ENCODE assay signal across 9 cellular contexts in the genomic region with DNA sequence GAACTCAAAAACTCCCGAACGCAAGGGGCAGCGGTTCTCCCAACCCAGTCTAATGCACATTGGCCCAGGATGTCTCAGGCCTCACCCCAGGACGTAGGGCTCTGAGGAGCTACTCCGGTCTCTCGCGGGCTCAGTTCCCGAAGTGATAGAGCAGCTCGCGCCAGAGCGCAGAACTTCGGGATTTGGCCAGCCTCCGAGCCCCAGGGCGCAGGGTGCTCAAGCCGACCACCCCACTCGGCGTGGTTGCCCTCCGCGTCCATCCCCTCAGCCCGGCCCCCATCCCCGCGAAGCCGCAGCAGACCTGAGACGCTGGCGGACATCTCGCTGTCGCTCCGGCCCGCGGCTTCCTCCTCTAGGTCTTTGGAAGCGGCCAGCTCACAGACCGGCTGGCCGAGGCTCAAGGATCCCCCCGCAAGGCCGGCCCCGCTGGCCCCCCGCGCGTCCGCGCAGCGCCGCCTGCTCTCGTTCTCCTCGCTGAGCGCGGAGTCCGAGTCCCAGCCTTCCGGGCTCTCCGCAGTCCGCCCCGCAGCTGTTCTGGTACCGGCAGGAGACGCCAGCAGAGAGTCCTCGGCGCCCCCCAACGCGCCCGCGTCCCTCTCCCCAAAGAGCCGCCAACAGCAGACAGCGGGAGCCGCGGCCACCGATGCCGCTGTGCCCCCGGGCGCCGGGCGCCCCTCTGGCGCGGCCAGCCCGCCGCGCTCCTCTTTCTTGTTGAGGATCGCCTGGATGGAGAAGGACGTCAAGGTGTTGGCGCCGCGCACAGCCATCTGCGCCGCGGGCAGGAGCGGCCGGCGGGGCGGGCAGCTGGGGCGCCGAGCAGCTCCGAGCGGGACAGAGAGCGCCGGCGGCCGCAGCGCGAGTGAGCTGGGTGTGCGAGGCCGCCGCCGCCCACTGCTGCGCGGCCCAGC. TPM values are rescaled to one million over a fixed set of nuclear protein-coding genes. Genes with fewer than 3 reads are reported as not detected.
A peak's percentile ranks its signal among the peaks of the same experiment; 100 is the strongest.
DNase-seq lines count a peak whose midpoint lies in the region; ATAC-seq and TF ChIP-seq lines count a peak whose summit lies in the region.
"Had no signal": no experiment of that assay in that cellular context is flagged by ENCODE, and none has a peak within 500 bp of the region (broad histone marks: within the 10 kb centered on the region; RNA-seq: fewer than 3 reads in every experiment).

A gene (minus strand): TSS at position 861 of the 908 bp plus-strand sequence. CDS start 94 bp downstream, at position 767.

- H3K27me3 Mint-ChIP-seq in activated B cell treated with CpG ODN at 0.5 μM for 24 hours: peaks cover 59% of the 10 kb centered on the region

- ATAC-seq in activated B cell treated with CpG ODN at 0.5 μM for 24 hours (ENCODE audit: low read depth) (no peak), left cardiac atrium (peak; percentile 62 to 71), HG03039 (IDR thresholded peaks at IDR 0.05; ENCODE audit: unreplicated experiment) (no peak)

- H3K4me1 Mint-ChIP-seq in activated B cell treated with CpG ODN at 0.5 μM for 24 hours: peaks cover 43% of the 10 kb centered on the region

- peak within 1 kb of the TSS; percentile 80 for H3K4me3 Mint-ChIP-seq in activated B cell treated with CpG ODN at 0.5 μM for 24 hours

- intact Hi-C loops in activated B cell treated with CpG ODN at 0.5 μM for 24 hours (cut with micrococcal nuclease): loop anchor here (1.0 kb wide), 1 partner anchor 13 kb away; no protein-coding TSS in a partner anchor
- intact Hi-C loops in left cardiac atrium (cut with DNase I): loop anchor here in 1 of 2 donors (10.0 kb wide), 1 partner anchor 809 kb away; no protein-coding TSS in a partner anchor

- peaks cover 6% of the 10 kb centered on the region for H3K9me3 Mint-ChIP-seq in activated B cell treated with CpG ODN at 0.5 μM for 24 hours

- H3K4me3 ChIP-seq in AG04450 (ENCODE audit: low read depth, low read length): peak within 1 kb of the TSS; percentile 66

- no peak within 1 kb of the TSS for H3K27ac Mint-ChIP-seq in activated B cell treated with CpG ODN at 0.5 μM for 24 hours

- TF ChIP-seq CTCF in AG04450 (IDR thresholded peaks at IDR 0.05; ENCODE audit: low read depth, low read length): no peak
- no peak for TF ChIP-seq CTCF in GM13977 (IDR thresholded peaks at IDR 0.05; ENCODE audit: extremely low read depth, insufficient read depth, missing control alignments)
- no peak for TF ChIP-seq CTCF in activated B cell treated with CpG ODN at 0.5 μM for 24 hours (IDR thresholded peaks at IDR 0.05)

- no peak for DNase-seq in AG04450 (ENCODE audit: low read depth, low spot score)
- DNase-seq in GM13977 (ENCODE audit: low spot score): peak; percentile 60
- peak; percentile 36 for DNase-seq in activated B cell treated with CpG ODN at 0.5 μM for 24 hours
- no peak for DNase-seq in left cardiac atrium
- peak; percentile 78 for DNase-seq in retina
- DNase-seq in stimulated activated CD4-positive, alpha-beta T cell treated with anti-CD3 and anti-CD28 coated beads, Interleukin-1b, Interleukin-23, amount 100 ng/mL, for 48 hours: no peak
- no peak for DNase-seq in activated CD4-positive, alpha-beta T cell treated with anti-CD3 and anti-CD28 coated beads for 1 hour

- CTCF ChIA-PET in AG04450 (lab: Charles Lee): interaction anchor here (1.5 kb wide), 1 partner anchor 691 kb away, joined by 4 read pairs; no protein-coding TSS in a partner anchor
- CTCF ChIA-PET in activated B cell treated with CpG ODN at 0.5 μM for 24 hours (lab: Charles Lee): no interaction called here

- H3K27me3 ChIP-seq in AG04450 (ENCODE audit: control insufficient read depth, insufficient read depth, low read length): peaks cover 84% of the 10 kb centered on the region

- H3K27ac ChIP-seq in AG04450 (ENCODE audit: low read depth, low read length): no peak within 1 kb of the TSS

- H3K36me3 Mint-ChIP-seq in activated B cell treated with CpG ODN at 0.5 μM for 24 hours (ENCODE audit: low read depth): no peaks in the 10 kb centered on the region

- in situ Hi-C loops in GM13977 (cut with MboI; ENCODE audit: low pct_unique_long_range_greater_than_20kb, low sequenced_read_pairs, unreplicated experiment): loop anchor here (5.0 to 10.0 kb wide), 2 partner anchors 692 to 809 kb away; no protein-coding TSS in a partner anchor

- POLR2A ChIA-PET in AG04450 (lab: Yijun Ruan, JAX) (no interaction called here), activated B cell treated with CpG ODN at 0.5 μM for 24 hours (lab: Charles Lee) (no interaction called here)

- peaks cover 25% of the 10 kb centered on the region; the same call in 1 of the 2 replicates for H3K9me3 ChIP-seq in AG04450 (ENCODE audit: control insufficient read depth, insufficient read depth, low read length)

RNA-seq across cellular contexts. Expression of the gene that starts here (rescaled TPM):
- polyA plus RNA-seq in AG04450 (2011; rRNA removed): 0.04 TPM in 1 of 2 replicates, not detected in the other
- polyA minus RNA-seq in AG04450 (2011; rRNA and poly(A)+ RNA removed): not detected in 2 replicates
- total RNA-seq in activated B cell treated with CpG ODN at 0.5 μM for 24 hours: not detected in 2 replicates
- not detected for total RNA-seq in left cardiac atrium
- total RNA-seq: pulmonary artery endothelial cell had no signal

Comparison
In these comparisons a context has a peak if more than half of its experiments do, and no peak if none do; other contexts are left out.
1. Peak in DNase-seq in activated B cell treated with CpG ODN at 0.5 μM for 24 hours; RNA of the gene not detected or under 1 TPM.
2. Peak in ATAC-seq in left cardiac atrium; RNA of the gene not detected or under 1 TPM.
3. DNase-seq: peak in GM13977 (single experiment) and retina (single experiment); none in AG04450 (single experiment), left cardiac atrium (single experiment), stimulated activated CD4-positive, alpha-beta T cell treated with anti-CD3 and anti-CD28 coated beads, Interleukin-1b, Interleukin-23, amount 100 ng/mL, for 48 hours (single experiment) and activated CD4-positive, alpha-beta T cell treated with anti-CD3 and anti-CD28 coated beads for 1 hour (single experiment).